ENCODE assay signal across 17 cellular contexts in the genomic region with DNA sequence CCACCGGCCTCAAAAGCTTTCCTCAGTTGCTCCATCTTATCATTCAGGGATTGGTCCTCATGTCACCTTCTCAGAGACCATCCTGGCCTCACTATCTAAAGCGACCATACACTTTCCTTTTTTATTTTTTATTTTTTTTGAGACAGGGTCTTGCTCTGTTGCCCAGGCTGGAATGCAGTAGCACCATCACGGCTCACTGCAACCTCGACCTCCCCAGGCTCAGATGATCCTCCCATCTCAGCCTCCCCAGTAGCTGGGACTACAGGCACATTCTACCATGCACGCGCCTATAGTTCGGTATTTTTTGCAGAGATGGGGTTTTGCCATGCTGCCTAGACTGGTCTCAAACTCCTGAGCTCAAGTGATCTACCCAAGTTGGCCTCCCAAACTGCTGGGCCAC. TPM values are rescaled to one million over a fixed set of nuclear protein-coding genes. Genes with fewer than 3 reads are reported as not detected.
DNase-seq lines count a peak whose midpoint lies in the region; ATAC-seq and TF ChIP-seq lines count a peak whose summit lies in the region.
"Had no signal": no experiment of that assay in that cellular context is flagged by ENCODE, and none has a peak within 500 bp of the region (broad histone marks: within the 10 kb centered on the region; RNA-seq: fewer than 3 reads in every experiment).

No MANE protein-coding gene starts in this region.

- peaks cover 90% of the 10 kb centered on the region for H3K79me2 ChIP-seq in GM23248 (ENCODE audit: insufficient read depth)

- peak overlapping the region; percentile 29 for H3K27ac Mint-ChIP-seq in activated T-cell treated with anti-CD3 and anti-CD28 coated beads, Interleukin-2, amount 50 U/mL, for 24 hours
- H3K27ac Mint-ChIP-seq in WTC11 = no peak overlapping the region; the same call in 1 of the 2 replicates
- peak overlapping the region; percentile 94 to 96 for H3K27ac Mint-ChIP-seq in natural killer cell treated with Interleukin-12 subunit alpha and Interleukin-12 subunit beta and Interleukin-15 and Interleukin-18, amount 100 ng/mL, for 72 hours

- peaks cover 35% of the 10 kb centered on the region for H3K36me3 Mint-ChIP-seq in activated T-cell treated with anti-CD3 and anti-CD28 coated beads, Interleukin-2, amount 50 U/mL, for 24 hours (ENCODE audit: low read depth)
- H3K36me3 Mint-ChIP-seq in WTC11 = 0 out of 2 replicates have a peak, but pooled peaks cover 2% of the 10 kb centered on the region
- H3K36me3 Mint-ChIP-seq in natural killer cell treated with Interleukin-12 subunit alpha and Interleukin-12 subunit beta and Interleukin-15 and Interleukin-18, amount 100 ng/mL, for 72 hours = peaks cover under 1% of the 10 kb centered on the region

- 85 to 95% methylated on average over 7 of the region's 7 CpGs for WGBS in GM23248 (ENCODE audit: low coverage in 1 of 2, low lambda C conversion rate in 2 of 2, missing lambda C conversion rate in 2 of 2), 2 experiments

- no peaks in the 10 kb centered on the region for H3K27me3 ChIP-seq in GM23248 (replicated peaks; ENCODE audit: insufficient read depth)
- H3K27me3 ChIP-seq: SJCRH30 had no signal

- no peak overlapping the region for H3K27ac ChIP-seq in GM23248
- H3K27ac ChIP-seq: BLaER1, HL-60, SJCRH30 had no signal

- no peak overlapping the region for H3K4me3 ChIP-seq in GM23248
- H3K4me3 ChIP-seq: BLaER1, HAP-1, K562, SJCRH30 had no signal

- 0 out of 2 replicates have a peak overlapping the region, but pooled peaks have one; percentile 98 for H3K9ac ChIP-seq in GM23248
- H3K9ac ChIP-seq: BLaER1 had no signal

- no peaks in the 10 kb centered on the region for H3K27me3 Mint-ChIP-seq in activated T-cell treated with anti-CD3 and anti-CD28 coated beads, Interleukin-2, amount 50 U/mL, for 24 hours
- H3K27me3 Mint-ChIP-seq in WTC11 (ENCODE audit: low read depth) = no peaks in the 10 kb centered on the region
- H3K27me3 Mint-ChIP-seq in natural killer cell treated with Interleukin-12 subunit alpha and Interleukin-12 subunit beta and Interleukin-15 and Interleukin-18, amount 100 ng/mL, for 72 hours = no peaks in the 10 kb centered on the region

- CTCF ChIA-PET in WTC11 (lab: Charles Lee) = interaction anchor here (0.6 to 1.5 kb wide), 2 partner anchors 128 to 201 kb away, joined by 3 read pairs; no protein-coding TSS in a partner anchor

- peaks cover 48% of the 10 kb centered on the region for H3F3A ChIP-seq in GM23248 (ENCODE audit: insufficient read depth)

- H3K4me3 Mint-ChIP-seq in activated T-cell treated with anti-CD3 and anti-CD28 coated beads, Interleukin-2, amount 50 U/mL, for 24 hours = no peak overlapping the region
- H3K4me3 Mint-ChIP-seq in WTC11 = no peak overlapping the region
- H3K4me3 Mint-ChIP-seq in natural killer cell treated with Interleukin-12 subunit alpha and Interleukin-12 subunit beta and Interleukin-15 and Interleukin-18, amount 100 ng/mL, for 72 hours = no peak overlapping the region

- no peaks in the 10 kb centered on the region; the same call in 1 of the 2 replicates for H3K36me3 ChIP-seq in GM23248 (ENCODE audit: low read depth)
- H3K36me3 ChIP-seq: BLaER1, HAP-1, SJCRH30 had no signal

- no peak for ATAC-seq in WTC11
- ATAC-seq in natural killer cell treated with Interleukin-12 subunit alpha and Interleukin-12 subunit beta and Interleukin-15 and Interleukin-18, amount 100 ng/mL, for 72 hours = no peak
- ATAC-seq in GM18873 (IDR thresholded peaks at IDR 0.05; ENCODE audit: low FRiP score, unreplicated experiment) = no peak
- ATAC-seq: K562 had no signal

- H3K9me3 ChIP-seq in GM23248 (ENCODE audit: low read depth) = no peaks in the 10 kb centered on the region
- H3K9me3 ChIP-seq: BLaER1, HAP-1, SJCRH30 had no signal

- no peak for DNase-seq in activated T-cell treated with anti-CD3 and anti-CD28 coated beads, Interleukin-2, amount 50 U/mL, for 24 hours
- no peak for DNase-seq in activated T-cell treated with anti-CD3 and anti-CD28 coated beads, Interleukin-2, amount 50 U/mL, for 1 hour
- DNase-seq in GM23248 = no peak
- no peak for DNase-seq in WTC11 (ENCODE audit: low spot score)
- DNase-seq in natural killer cell treated with Interleukin-12 subunit alpha and Interleukin-12 subunit beta and Interleukin-15 and Interleukin-18, amount 100 ng/mL, for 72 hours (ENCODE audit: low spot score) = no peak
- DNase-seq in stimulated activated CD4-positive, alpha-beta T cell treated with anti-CD3 and anti-CD28 coated beads, Interleukin-12 subunit alpha, Interleukin-12 subunit beta, amount 100 ng/mL, for 4 hours = no peak
- DNase-seq in GM03348 (ENCODE audit: low spot score) = no peak
- DNase-seq: GF-D8; NCI-H187; NCI-H226; NK-92 treated with Interleukin-12 subunit alpha and Interleukin-12 subunit beta, amount 100 ng/mL, for 24 hours; SJCRH30 had no signal

- H3K4me1 Mint-ChIP-seq in activated T-cell treated with anti-CD3 and anti-CD28 coated beads, Interleukin-2, amount 50 U/mL, for 24 hours (ENCODE audit: low read depth) = peaks cover 51% of the 10 kb centered on the region
- peaks cover 32% of the 10 kb centered on the region for H3K4me1 Mint-ChIP-seq in WTC11
- peaks cover 39 to 44% of the 10 kb centered on the region in 2 donors for H3K4me1 Mint-ChIP-seq in natural killer cell treated with Interleukin-12 subunit alpha and Interleukin-12 subunit beta and Interleukin-15 and Interleukin-18, amount 100 ng/mL, for 72 hours (ENCODE audit: low read depth in 2 of 2)

- no peaks in the 10 kb centered on the region for H4K20me1 ChIP-seq in GM23248 (ENCODE audit: insufficient read depth)
- H4K20me1 ChIP-seq: BLaER1 had no signal

- in situ Hi-C loops in GM23248 (cut with MboI) = no loop called here

- POLR2A ChIA-PET in WTC11 (lab: Charles Lee) = no interaction called here

- no peak overlapping the region for H3K4me2 ChIP-seq in GM23248 (ENCODE audit: unreplicated experiment)
- H3K4me2 ChIP-seq: BLaER1 had no signal

- no peak overlapping the region for H2AFZ ChIP-seq in GM23248

- TF ChIP-seq CTCF in WTC11 (IDR thresholded peaks at IDR 0.05) = no peak

- no peaks in the 10 kb centered on the region for H3K9me3 Mint-ChIP-seq in activated T-cell treated with anti-CD3 and anti-CD28 coated beads, Interleukin-2, amount 50 U/mL, for 24 hours
- H3K9me3 Mint-ChIP-seq in WTC11 = no peaks in the 10 kb centered on the region
- no peaks in the 10 kb centered on the region for H3K9me3 Mint-ChIP-seq in natural killer cell treated with Interleukin-12 subunit alpha and Interleukin-12 subunit beta and Interleukin-15 and Interleukin-18, amount 100 ng/mL, for 72 hours

- peaks cover 33% of the 10 kb centered on the region for H3K4me1 ChIP-seq in GM23248 (ENCODE audit: insufficient read depth)

- no peaks in the 10 kb centered on the region for H3K9me2 ChIP-seq in GM23248 (ENCODE audit: insufficient read depth)

TF ChIP-seq in WTC11, 78 proteins besides CTCF, POLR2A, EP300 and RAD21:
- TF ChIP-seq ZNF138 (CRISPR knock-in tag; conservative IDR thresholded peaks at IDR 0.05) = no peak
- TF ChIP-seq ZNF121 (CRISPR knock-in tag; IDR thresholded peaks at IDR 0.05) = peak; percentile 61
TF ChIP-seq in WTC11: peak in this region for 1.

RNA-seq across cellular contexts. Expression of gene WSB2, which starts 2.8 kb away (rescaled TPM):
- 134 and 162 TPM in 2 replicates for total RNA-seq in GM23248 (2014; rRNA removed; shearing (Covaris generic))
- polyA plus RNA-seq in GM23248 (2016; fragmentation: Nextera tagmentation; extraction: Ambion mirVana) = 65.8 and 66.5 TPM in 2 replicates
- 59.0 to 74.2 TPM (median 60.5 TPM) in 3 replicates for total RNA-seq in WTC11 (2021)
- 10 to 100 TPM; 52.3 to 62.0 TPM for total RNA-seq in natural killer cell treated with Interleukin-12 subunit alpha and Interleukin-12 subunit beta and Interleukin-15 and Interleukin-18, amount 100 ng/mL, for 72 hours

RNA-seq across cellular contexts. Expression of gene RFC5, which starts 41.7 kb away (rescaled TPM):
- total RNA-seq in GM23248 (2014; rRNA removed; shearing (Covaris generic)) = 13.0 and 21.4 TPM in 2 replicates
- polyA plus RNA-seq in GM23248 (2016; fragmentation: Nextera tagmentation; extraction: Ambion mirVana) = 15.2 and 17.8 TPM in 2 replicates
- total RNA-seq in WTC11 (2021) = 34.5 to 35.9 TPM (median 35.2 TPM) in 3 replicates
- total RNA-seq in natural killer cell treated with Interleukin-12 subunit alpha and Interleukin-12 subunit beta and Interleukin-15 and Interleukin-18, amount 100 ng/mL, for 72 hours = 10 to 100 TPM; 34.8 to 62.4 TPM

RNA-seq across cellular contexts. Expression of gene VSIG10, which starts 45.6 kb away (rescaled TPM):
- 11.6 and 40.1 TPM in 2 replicates for total RNA-seq in GM23248 (2014; rRNA removed; shearing (Covaris generic))
- polyA plus RNA-seq in GM23248 (2016; fragmentation: Nextera tagmentation; extraction: Ambion mirVana) = 8.5 and 11.5 TPM in 2 replicates
- total RNA-seq in WTC11 (2021) = 69.7 to 82.5 TPM (median 74.4 TPM) in 3 replicates
- total RNA-seq in natural killer cell treated with Interleukin-12 subunit alpha and Interleukin-12 subunit beta and Interleukin-15 and Interleukin-18, amount 100 ng/mL, for 72 hours = 1 to 10 TPM; 2.6 to 7.3 TPM
